In the genomic region with DNA sequence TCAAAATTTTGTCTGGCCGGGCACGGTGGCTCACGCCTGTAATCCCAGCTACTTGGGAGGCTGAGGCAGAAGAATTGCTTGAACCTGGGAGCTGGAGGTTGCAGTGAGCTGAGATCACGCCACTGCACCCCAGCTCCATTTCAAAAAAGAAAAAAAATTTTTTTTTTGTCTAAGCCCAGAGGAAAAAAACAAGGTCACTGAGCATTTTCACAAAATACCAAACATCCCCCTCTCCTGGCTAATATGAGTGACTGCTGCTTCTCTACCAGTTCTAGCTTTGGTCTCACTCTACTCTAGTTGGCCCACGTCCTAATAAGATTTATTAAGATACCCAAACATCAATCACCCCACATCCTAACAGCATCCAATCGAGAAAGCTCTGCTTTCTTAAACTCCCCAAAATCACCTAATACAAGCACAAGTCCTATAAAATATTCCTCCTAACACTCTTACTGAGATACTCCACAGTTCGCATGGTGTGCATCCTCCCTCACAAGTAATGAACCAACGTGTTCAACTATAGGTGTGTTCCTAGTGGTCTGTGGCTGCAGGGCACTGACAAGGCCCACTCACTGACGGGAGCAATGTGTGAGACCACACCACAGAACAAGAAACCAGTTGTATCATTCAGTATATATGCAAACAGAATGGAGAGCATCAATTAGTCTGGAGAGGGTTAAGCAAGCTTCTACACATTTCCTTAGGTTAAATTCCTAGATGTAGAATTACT, we compare ENCODE assay signal across 8 cellular contexts.
DNase-seq lines count a peak whose midpoint lies in the region; ATAC-seq and TF ChIP-seq lines count a peak whose summit lies in the region.

No MANE protein-coding gene starts in this region.

- peak; percentile 29 to 59 for ATAC-seq in activated naive CD4-positive, alpha-beta T cell treated with anti-CD3 and anti-CD28 coated beads, Interleukin-2, amount 50 U/mL, for 72 hours

- TF ChIP-seq CTCF in C4-2B (conservative IDR thresholded peaks at IDR 0.05), result peak; percentile 29
- no peak for TF ChIP-seq CTCF in HEK293 (tag by site-specific recombination; IDR thresholded peaks at IDR 0.05)

- no peak overlapping the region for H3K4me3 ChIP-seq in HEK293 (ENCODE audit: low read depth, low read length)

- peak overlapping the region; percentile 42 to 77 for H3K27ac Mint-ChIP-seq in activated naive CD4-positive, alpha-beta T cell treated with anti-CD3 and anti-CD28 coated beads, Interleukin-2, amount 50 U/mL, for 72 hours

- DNase-seq in activated naive CD4-positive, alpha-beta T cell treated with anti-CD3 and anti-CD28 coated beads, Interleukin-2, amount 50 U/mL, for 72 hours (ENCODE audit: low spot score in 2 of 2), result no peak
- peak; percentile 46 to 56 for DNase-seq in lung microvascular endothelial cell (ENCODE audit: low read depth in 2 of 2)
- DNase-seq in cerebellum (ENCODE audit: low spot score), result no peak
- DNase-seq in HCEC 1CT, result no peak
- DNase-seq in hypothalamus (lab: John Stamatoyannopoulos, UW), result no peak
- no peak for DNase-seq in NCI-H774 (lab: John Stamatoyannopoulos, UW)

- POLR2A ChIA-PET in HEK293 (lab: Yijun Ruan, JAX), result interaction anchor here (0.6 to 1.2 kb wide), 2 partner anchors 108 to 973 kb away, joined by 3 to 5 read pairs; no protein-coding TSS in a partner anchor

- no peaks in the 10 kb centered on the region for H3K9me3 ChIP-seq in HEK293 (ENCODE audit: control insufficient read depth, insufficient read depth, low read depth, low read length)

- no peaks in the 10 kb centered on the region for H3K9me3 Mint-ChIP-seq in activated naive CD4-positive, alpha-beta T cell treated with anti-CD3 and anti-CD28 coated beads, Interleukin-2, amount 50 U/mL, for 72 hours

- H3K27ac ChIP-seq in C4-2B (no peak overlapping the region), HEK293 (ENCODE audit: extremely low read depth, low read depth, low read length) (no peak overlapping the region)

- no peaks in the 10 kb centered on the region; the same call in 1 of the 2 replicates for H3K4me1 ChIP-seq in HEK293 (ENCODE audit: control insufficient read depth, insufficient read depth, low read length)

- H3K36me3 ChIP-seq in HEK293 (ENCODE audit: control insufficient read depth in 2 of 2, insufficient read depth in 1 of 2, low read length in 2 of 2), result peaks cover 5 to 12% of the 10 kb centered on the region in 2 experiments; a peak in 2 of 3 replicates

- CTCF ChIA-PET in HEK293 (lab: Yijun Ruan, JAX), result interaction anchor here (0.6 to 2.6 kb wide), 23 partner anchors 9 to 112 kb away, joined by 3 to 17 read pairs (median 4); a partner anchor contains a TSS

- peaks cover 4 to 40% of the 10 kb centered on the region in 2 donors for H3K36me3 Mint-ChIP-seq in activated naive CD4-positive, alpha-beta T cell treated with anti-CD3 and anti-CD28 coated beads, Interleukin-2, amount 50 U/mL, for 72 hours

TF ChIP-seq in HEK293, 187 proteins besides CTCF, POLR2A, EP300 and RAD21:
- TF ChIP-seq ZNF561 (tag by site-specific recombination; IDR thresholded peaks at IDR 0.05; ENCODE audit: borderline replicate concordance) (no peak), ZNF777 (tag by site-specific recombination; IDR thresholded peaks at IDR 0.05; ENCODE audit: borderline replicate concordance) (no peak), ZNF214 (tag by site-specific recombination; IDR thresholded peaks at IDR 0.05; ENCODE audit: borderline replicate concordance) (no peak), ZNF654 (tag by site-specific recombination; IDR thresholded peaks at IDR 0.05; ENCODE audit: low read depth) (peak; percentile 48)

Comparison
In these comparisons a context has a peak if more than half of its experiments do, and no peak if none do; other contexts are left out.
1. DNase-seq: peak in lung microvascular endothelial cell (2 of 2); none in activated naive CD4-positive, alpha-beta T cell treated with anti-CD3 and anti-CD28 coated beads, Interleukin-2, amount 50 U/mL, for 72 hours (0 of 2), cerebellum (single experiment), HCEC 1CT (single experiment), hypothalamus (0 of 51) and NCI-H774 (single experiment).